In genomic region chr9:124202447-124202971, GRCh38 we compare ENCODE assay signal across 8 cellular contexts. TPM values are rescaled to one million over a fixed set of nuclear protein-coding genes. Genes with fewer than 3 reads are reported as not detected.
DNase-seq lines count a peak whose midpoint lies in the region; ATAC-seq and TF ChIP-seq lines count a peak whose summit lies in the region.

No MANE protein-coding gene starts in this region.

- H2AFZ ChIP-seq in mammary epithelial cell (ENCODE audit: low read depth, low read length) = no peak overlapping the region

- H3K4me1 Mint-ChIP-seq in activated T-cell treated with anti-CD3 and anti-CD28 coated beads, Interleukin-2, amount 50 U/mL, for 24 hours (ENCODE audit: low read depth) = peaks cover 69% of the 10 kb centered on the region

- H3K27me3 ChIP-seq in lower lobe of right lung (ENCODE audit: low read depth) = no peaks in the 10 kb centered on the region
- no peaks in the 10 kb centered on the region for H3K27me3 ChIP-seq in mammary epithelial cell (ENCODE audit: insufficient read depth, low read length)

- no peak overlapping the region for H3K9ac ChIP-seq in mammary epithelial cell (ENCODE audit: insufficient read depth, low read length)

- H3K36me3 Mint-ChIP-seq in activated T-cell treated with anti-CD3 and anti-CD28 coated beads, Interleukin-2, amount 50 U/mL, for 24 hours (ENCODE audit: low read depth) = no peaks in the 10 kb centered on the region

- WGBS in mammary epithelial cell (ENCODE audit: low coverage, missing lambda C conversion rate) = 71% methylated on average over 5 of the region's 5 CpGs

- in situ Hi-C loops in GM13977 (cut with MboI; ENCODE audit: low pct_unique_long_range_greater_than_20kb, low sequenced_read_pairs, unreplicated experiment) = no loop called here
- in situ Hi-C loops in mammary epithelial cell (cut with MboI; ENCODE audit: low sequenced_read_pairs in 2 of 2) = no loop called here

- H3K9me3 ChIP-seq in lower lobe of right lung (no peaks in the 10 kb centered on the region), mammary epithelial cell (replicated peaks; ENCODE audit: insufficient read depth, low read length) (no peaks in the 10 kb centered on the region)

- H4K20me1 ChIP-seq in mammary epithelial cell (ENCODE audit: insufficient read depth, low read length) = no peaks in the 10 kb centered on the region

- DNase-seq in GM13977 (ENCODE audit: low spot score) = peak; percentile 69
- peak; percentile 99 to 100 for DNase-seq in NOMO-1 (lab: John Stamatoyannopoulos, UW; ENCODE audit: unreplicated experiment in 2 of 2)
- peak; percentile 87 for DNase-seq in activated T-cell treated with anti-CD3 and anti-CD28 coated beads, Interleukin-2, amount 50 U/mL, for 24 hours
- peak; percentile 84 for DNase-seq in lower lobe of right lung
- peak; percentile 86 for DNase-seq in stimulated activated naive CD8-positive, alpha-beta T cell treated with anti-CD3 and anti-CD28 coated beads, Interleukin-15, Interleukin-2, amounts not matched to agents 100 U/mL and 50 U/mL, for 24 hours
- DNase-seq in NCI-H82 (lab: John Stamatoyannopoulos, UW) = no peak
- no peak for DNase-seq in mammary epithelial cell

- peaks cover 10% of the 10 kb centered on the region for H3K4me1 ChIP-seq in lower lobe of right lung
- H3K4me1 ChIP-seq in mammary epithelial cell (ENCODE audit: insufficient read depth, low read length) = no peaks in the 10 kb centered on the region

- H3K79me2 ChIP-seq in mammary epithelial cell (ENCODE audit: insufficient read depth, low read length) = no peaks in the 10 kb centered on the region

- H3K36me3 ChIP-seq in lower lobe of right lung = no peaks in the 10 kb centered on the region
- no peaks in the 10 kb centered on the region for H3K36me3 ChIP-seq in mammary epithelial cell (ENCODE audit: insufficient read depth, low read length)

- no peak overlapping the region for H3K4me2 ChIP-seq in mammary epithelial cell (ENCODE audit: insufficient read depth, low read depth, low read length)

- dilution Hi-C loops in mammary epithelial cell (cut with HindIII; ENCODE audit: low sequenced_read_pairs) = no loop called here

- TF ChIP-seq CTCF in GM13977 (IDR thresholded peaks at IDR 0.05; ENCODE audit: extremely low read depth, insufficient read depth, missing control alignments) (no peak), lower lobe of right lung (IDR thresholded peaks at IDR 0.05) (no peak), mammary epithelial cell (conservative IDR thresholded peaks at IDR 0.05 in 1 of 2, IDR thresholded peaks at IDR 0.05 in 1 of 2; ENCODE audit: extremely low read depth in 1 of 2, insufficient read depth in 1 of 2, low read depth in 1 of 2, low read length in 2 of 2) (no peak)

- CTCF ChIA-PET in mammary epithelial cell (lab: Charles Lee; ENCODE audit: low non-redundant PET) = no interaction called here

- H3K27ac Mint-ChIP-seq in activated T-cell treated with anti-CD3 and anti-CD28 coated beads, Interleukin-2, amount 50 U/mL, for 24 hours = peak overlapping the region; percentile 97

- H3K4me3 Mint-ChIP-seq in activated T-cell treated with anti-CD3 and anti-CD28 coated beads, Interleukin-2, amount 50 U/mL, for 24 hours = peak overlapping the region; percentile 64

- H3K4me3 ChIP-seq in lower lobe of right lung (no peak overlapping the region), mammary epithelial cell (replicated peaks in 1 of 3; ENCODE audit: insufficient read depth in 1 of 3, low read depth in 2 of 3, low read length in 3 of 3) (no peak overlapping the region)

- peak; percentile 75 for ATAC-seq in HG02678 (IDR thresholded peaks at IDR 0.05; ENCODE audit: unreplicated experiment)
- ATAC-seq in lower lobe of right lung = peak; percentile 90 to 93
- peak; percentile 93 for ATAC-seq in stimulated activated naive CD8-positive, alpha-beta T cell treated with anti-CD3 and anti-CD28 coated beads, Interleukin-15, Interleukin-2, amounts not matched to agents 100 U/mL and 50 U/mL, for 24 hours

- no TSS peak for BruUV-seq in mammary epithelial cell (replicated peaks; lab: Mats Ljungman, UMichigan)

- H3K9me3 Mint-ChIP-seq in activated T-cell treated with anti-CD3 and anti-CD28 coated beads, Interleukin-2, amount 50 U/mL, for 24 hours = peaks cover 3% of the 10 kb centered on the region

- intact Hi-C loops in lower lobe of right lung (cut with DNase I) = no loop called here
- intact Hi-C loops in mammary epithelial cell (cut with micrococcal nuclease) = no loop called here

- H3K27me3 Mint-ChIP-seq in activated T-cell treated with anti-CD3 and anti-CD28 coated beads, Interleukin-2, amount 50 U/mL, for 24 hours = no peaks in the 10 kb centered on the region

- peak overlapping the region; percentile 47 for H3K27ac ChIP-seq in lower lobe of right lung
- no peak overlapping the region for H3K27ac ChIP-seq in mammary epithelial cell (ENCODE audit: insufficient read depth, low read depth, low read length)

RNA-seq across cellular contexts. Expression of gene NEK6, which starts 55.2 kb away (rescaled TPM):
- total RNA-seq in lower lobe of right lung = 125 TPM
- total RNA-seq in mammary epithelial cell = 10 to 100 TPM; 41.3 to 41.7 TPM
- polyA plus RNA-seq in mammary epithelial cell = 50.6 TPM
- polyA minus RNA-seq in mammary epithelial cell = 68.8 TPM

Comparison
In these comparisons a context has a peak if more than half of its experiments do, and no peak if none do; other contexts are left out.
1. DNase-seq: peak in GM13977 (single experiment), NOMO-1 (2 of 2), activated T-cell treated with anti-CD3 and anti-CD28 coated beads, Interleukin-2, amount 50 U/mL, for 24 hours (single experiment), lower lobe of right lung (single experiment) and stimulated activated naive CD8-positive, alpha-beta T cell treated with anti-CD3 and anti-CD28 coated beads, Interleukin-15, Interleukin-2, amounts not matched to agents 100 U/mL and 50 U/mL, for 24 hours (single experiment); none in NCI-H82 (single experiment) and mammary epithelial cell (single experiment).
2. Peak in every context shown above with its lines, with median percentiles within 50 percentile points of each other: ATAC-seq.